1 cellular context compared by ENCODE assay signal in genomic region chr17:82722341-82723013, GRCh38.
TF ChIP-seq lines count a peak whose summit lies in the region.

No MANE protein-coding gene starts in this region.

TF ChIP-seq in HEK293, 187 proteins besides CTCF, POLR2A, EP300 and RAD21:
- TF ChIP-seq REST (tag by site-specific recombination; IDR thresholded peaks at IDR 0.05) (no peak), PATZ1 (tag by site-specific recombination; IDR thresholded peaks at IDR 0.05) (no peak), ZNF341 (tag by site-specific recombination; IDR thresholded peaks at IDR 0.05; ENCODE audit: low read depth) (no peak), PRDM1 (tag by site-specific recombination; IDR thresholded peaks at IDR 0.05) (no peak), ZNF155 (tag by site-specific recombination; IDR thresholded peaks at IDR 0.05) (no peak), SCRT1 (tag by site-specific recombination; IDR thresholded peaks at IDR 0.05; ENCODE audit: borderline replicate concordance) (no peak), EGR2 (tag by site-specific recombination; IDR thresholded peaks at IDR 0.05; ENCODE audit: low read depth) (peak; percentile 28; the same call in 1 of the 2 replicates)
